In genomic region chr12:55997535-55997859, GRCh38 we compare ENCODE assay signal across 8 cellular contexts. TPM values are rescaled to one million over a fixed set of nuclear protein-coding genes. Genes with fewer than 3 reads are reported as not detected.
DNase-seq lines count a peak whose midpoint lies in the region; ATAC-seq, FAIRE-seq and TF ChIP-seq lines count a peak whose summit lies in the region.

No MANE protein-coding gene starts in this region.

- no peaks in the 10 kb centered on the region for H3K27me3 ChIP-seq in K562 (ENCODE audit: control insufficient read depth in 2 of 2, insufficient read depth in 2 of 2, low read length in 2 of 2)
- H3K27me3 ChIP-seq in tibial nerve: no peaks in the 10 kb centered on the region

- H3K9me1 ChIP-seq in K562 (ENCODE audit: control insufficient read depth, insufficient read depth, low read length): no peaks in the 10 kb centered on the region

- H3K4me2 ChIP-seq in K562 (ENCODE audit: insufficient read depth, low read length): peak overlapping the region; percentile 100

- no peak for TF ChIP-seq RAD21 in K562 (CRISPR knock-in tag; conservative IDR thresholded peaks at IDR 0.05 in 1 of 2, IDR thresholded peaks at IDR 0.05 in 1 of 2)

- H3K4me3 ChIP-seq in K562: peak overlapping the region; percentile 60
- peak overlapping the region; percentile 39 for H3K4me3 ChIP-seq in lower leg skin (ENCODE audit: low read depth, poor library complexity, severe bottlenecking)
- H3K4me3 ChIP-seq in tibial nerve: peak overlapping the region; percentile 38 to 72 (median 51)

- H3K9ac ChIP-seq in K562 (ENCODE audit: insufficient read depth in 1 of 2, low read depth in 2 of 2, low read length in 2 of 2): peak overlapping the region; percentile 83 to 94

- peaks cover 20% of the 10 kb centered on the region for H3K4me1 Mint-ChIP-seq in activated naive CD4-positive, alpha-beta T cell treated with anti-CD3 and anti-CD28 coated beads for 36 hours (ENCODE audit: low read depth)

- H3K36me3 ChIP-seq in K562 (ENCODE audit: control insufficient read depth, insufficient read depth, low read length): peaks cover 33% of the 10 kb centered on the region
- peaks cover 0 to 65% (median 12%) of the 10 kb centered on the region in 3 donors for H3K36me3 ChIP-seq in tibial nerve

- no peak for DNase-seq in activated naive CD4-positive, alpha-beta T cell treated with anti-CD3 and anti-CD28 coated beads for 36 hours
- no peak for DNase-seq in activated naive CD4-positive, alpha-beta T cell treated with Interleukin-2 at 50 U/mL for 16 hours
- no peak for DNase-seq in K562 (ENCODE audit: extremely low read depth in 1 of 4, low spot score in 3 of 4)
- DNase-seq in lower leg skin (ENCODE audit: low spot score in 2 of 2): no peak
- DNase-seq in tibial nerve (ENCODE audit: low spot score in 2 of 2): no peak
- no peak for DNase-seq in A172 (ENCODE audit: low spot score)
- DNase-seq in NCI-H345 (lab: John Stamatoyannopoulos, UW): no peak

- H3K27ac ChIP-seq in K562 (ENCODE audit: extremely low read depth, low read depth, low read length) (peak overlapping the region; percentile 77), tibial nerve (peak overlapping the region; percentile 75 to 92 (median 82))

- TF ChIP-seq CTCF in K562 (IDR thresholded peaks at IDR 0.05 in 2 of 3, conservative IDR thresholded peaks at IDR 0.05 in 1 of 3; ENCODE audit: insufficient read depth in 2 of 3, low read depth in 1 of 3, low read length in 3 of 3): no peak
- TF ChIP-seq CTCF in lower leg skin (IDR thresholded peaks at IDR 0.05): no peak
- TF ChIP-seq CTCF in tibial nerve (IDR thresholded peaks at IDR 0.05): no peak

- TF ChIP-seq POLR2A in K562 (conservative IDR thresholded peaks at IDR 0.05) (no peak), lower leg skin (IDR thresholded peaks at IDR 0.05) (no peak), tibial nerve (IDR thresholded peaks at IDR 0.05) (no peak)

- peak overlapping the region; percentile 77 for H2AFZ ChIP-seq in K562 (ENCODE audit: low read depth, low read length)

- no peak overlapping the region for H3K27ac Mint-ChIP-seq in activated naive CD4-positive, alpha-beta T cell treated with anti-CD3 and anti-CD28 coated beads for 36 hours

- H3K27me3 Mint-ChIP-seq in activated naive CD4-positive, alpha-beta T cell treated with anti-CD3 and anti-CD28 coated beads for 36 hours (ENCODE audit: low read depth): peaks cover 18% of the 10 kb centered on the region

- peaks cover 4% of the 10 kb centered on the region for H3K36me3 Mint-ChIP-seq in activated naive CD4-positive, alpha-beta T cell treated with anti-CD3 and anti-CD28 coated beads for 36 hours (ENCODE audit: low read depth)

- H3K4me1 ChIP-seq in K562 (replicated peaks in 1 of 2; ENCODE audit: control insufficient read depth in 2 of 2, insufficient read depth in 2 of 2, low read length in 2 of 2) (peaks cover 4 to 20% of the 10 kb centered on the region in 2 experiments; a peak in 4 of 5 replicates), tibial nerve (peaks cover 0 to 22% (median 9%) of the 10 kb centered on the region in 4 donors)

- TF ChIP-seq EP300 in K562 (IDR thresholded peaks at IDR 0.05; ENCODE audit: low read length) (no peak), tibial nerve (IDR thresholded peaks at IDR 0.05) (no peak)

- H3K79me2 ChIP-seq in K562 (ENCODE audit: control insufficient read depth, insufficient read depth, low read length): peaks cover 19% of the 10 kb centered on the region

- CTCF ChIA-PET in activated naive CD4-positive, alpha-beta T cell treated with anti-CD3 and anti-CD28 coated beads for 36 hours (lab: Charles Lee): interaction anchor here (0.7 to 6.3 kb wide), 9 partner anchors 14 to 1160 kb away, joined by 3 to 90 read pairs (median 11); no protein-coding TSS in a partner anchor
- CTCF ChIA-PET in K562 (lab: Yijun Ruan, JAX; ENCODE audit: low intra/inter-chr PET ratio): interaction anchor here (2.3 to 3.7 kb wide), 2 partner anchors 32 to 44 kb away, joined by 20 to 35 read pairs; partner anchors contain the start of gene RPS26

- 0% methylated on average over 5 of the region's 5 CpGs for WGBS in K562 (ENCODE audit: insufficient coverage, low coverage, missing lambda C conversion rate)
- WGBS in lower leg skin, 2 donors: 4 to 6% methylated on average over 5 of the region's 5 CpGs
- 0 to 8% methylated on average over 3 of the region's 5 CpGs for WGBS in tibial nerve, 2 donors

- no TSS peak for BruUV-seq in K562 (replicated peaks; lab: Mats Ljungman, UMichigan)

- H3K4me3 Mint-ChIP-seq in activated naive CD4-positive, alpha-beta T cell treated with anti-CD3 and anti-CD28 coated beads for 36 hours: peak overlapping the region; percentile 72

- FAIRE-seq in K562 (lab: Jason Lieb, UNC): no peak

- ATAC-seq in K562 (peak; percentile 14), HG03460 (IDR thresholded peaks at IDR 0.05; ENCODE audit: unreplicated experiment) (no peak)

- H4K20me1 ChIP-seq in K562 (replicated peaks; ENCODE audit: control insufficient read depth, insufficient read depth, low read length): no peaks in the 10 kb centered on the region

- in situ Hi-C loops in K562 (cut with MboI): loop anchor here (5.0 kb wide), 1 partner anchor 35 kb away; no protein-coding TSS in a partner anchor

- intact Hi-C loops in activated naive CD4-positive, alpha-beta T cell treated with anti-CD3 and anti-CD28 coated beads for 36 hours (cut with micrococcal nuclease): loop anchor here (1.0 to 5.0 kb wide), 3 partner anchors 24 to 121 kb away; partner anchors contain the start of genes PA2G4 and ZC3H10
- intact Hi-C loops in K562 (cut with micrococcal nuclease) (loop anchor here (1.0 kb wide), 2 partner anchors 24 to 44 kb away; partner anchors contain the start of genes IKZF4 and RPS26), lower leg skin (cut with DNase I; ENCODE audit: low total_unique reads) (no loop called here)

- POLR2A ChIA-PET in K562 (lab: Yijun Ruan, JAX): interaction anchor here (0.7 to 5.1 kb wide), 13 partner anchors 9 to 281 kb away, joined by 3 to 31 read pairs (median 4); partner anchors contain the start of genes BLOC1S1, IKZF4, MYL6 and ORMDL2

- H3K9me3 ChIP-seq in K562 (replicated peaks; ENCODE audit: control insufficient read depth, insufficient read depth, low read depth, low read length) (no peaks in the 10 kb centered on the region), tibial nerve (no peaks in the 10 kb centered on the region)

- H3K9me3 Mint-ChIP-seq in activated naive CD4-positive, alpha-beta T cell treated with anti-CD3 and anti-CD28 coated beads for 36 hours: no peaks in the 10 kb centered on the region

RNA-seq across cellular contexts. Expression of gene SUOX, which starts 0.4 kb away (rescaled TPM):
- 1 to 10 TPM; 1.7 to 2.2 TPM for total RNA-seq in activated naive CD4-positive, alpha-beta T cell treated with anti-CD3 and anti-CD28 coated beads for 36 hours
- total RNA-seq in K562 (2011; cell fraction: chromatin; rRNA removed; ENCODE audit: low replicate concordance): 64.5 and 126 TPM in 2 replicates
- 67.9 and 78.4 TPM in 2 replicates for total RNA-seq in K562 (2011; cell fraction: nucleolus; rRNA removed)
- 78.7 and 91.5 TPM in 2 replicates for total RNA-seq in K562 (2011; cell fraction: nucleoplasm; rRNA removed)
- total RNA-seq in K562 (2014; rRNA removed): 21.3 and 30.1 TPM in 2 replicates
- total RNA-seq in K562 (2014; rRNA removed; fragmentation: Illumina TruSeq; extraction: Trizol): 18.1 and 22.9 TPM in 2 replicates
- total RNA-seq in K562 (2015; rRNA removed; fragmentation: Illumina TruSeq; extraction: Trizol): 29.9 and 30.0 TPM in 2 replicates
- total RNA-seq in K562 (2021): 23.7 and 25.8 TPM in 2 replicates
- 31.2 and 31.5 TPM in 2 replicates for polyA plus RNA-seq in K562 (2011; rRNA removed)
- polyA plus RNA-seq in K562 (2011; cell fraction: cytosol; rRNA removed): 33.1 and 43.9 TPM in 2 replicates
- polyA plus RNA-seq in K562 (2011; cell fraction: nucleus; rRNA removed): 62.5 and 76.6 TPM in 2 replicates
- 26.9 and 29.9 TPM in 2 replicates for polyA plus RNA-seq in K562 (2012)
- 32.2 and 39.7 TPM in 2 replicates for polyA plus RNA-seq in K562 (2014; fragmentation: Illumina TruSeq; extraction: Trizol)
- polyA plus RNA-seq in K562 (2014; fragmentation: Nextera tagmentation; extraction: Ambion mirVana): 10 to 100 TPM in 1 of 2 experiments, 1 to 10 TPM in 1; 9.2 to 21.6 TPM
- polyA plus RNA-seq in K562 (2014; rRNA removed): 25.4 and 27.9 TPM in 2 replicates
- polyA minus RNA-seq in K562 (2011; rRNA and poly(A)+ RNA removed): 30.3 and 35.2 TPM in 2 replicates
- polyA minus RNA-seq in K562 (2011; cell fraction: cytosol; rRNA and poly(A)+ RNA removed): 16.8 and 19.6 TPM in 2 replicates
- 24.4 and 37.4 TPM in 2 replicates for polyA minus RNA-seq in K562 (2011; cell fraction: nucleus; rRNA and poly(A)+ RNA removed)
- total RNA-seq in lower leg skin: 10 to 100 TPM in 3 of 4 donors, 1 to 10 TPM in 1; 7.6 to 21.4 (median 13.8) TPM
- total RNA-seq in tibial nerve: 10 to 100 TPM; 20.4 to 39.1 (median 28.1) TPM
- total RNA-seq in A172 (2014; rRNA removed; shearing (Covaris generic)): 8.9 and 14.4 TPM in 2 replicates

RNA-seq across cellular contexts. Expression of gene IKZF4, which starts 23.3 kb away (rescaled TPM):
- 1 to 10 TPM; 7.5 to 8.2 TPM for total RNA-seq in activated naive CD4-positive, alpha-beta T cell treated with anti-CD3 and anti-CD28 coated beads for 36 hours
- total RNA-seq in K562 (2011; cell fraction: chromatin; rRNA removed; ENCODE audit: low replicate concordance): 32.0 and 35.8 TPM in 2 replicates
- total RNA-seq in K562 (2011; cell fraction: nucleolus; rRNA removed): 14.9 and 21.0 TPM in 2 replicates
- 29.4 and 36.0 TPM in 2 replicates for total RNA-seq in K562 (2011; cell fraction: nucleoplasm; rRNA removed)
- total RNA-seq in K562 (2014; rRNA removed): 1.9 and 3.9 TPM in 2 replicates
- 2.8 TPM in 2 replicates for total RNA-seq in K562 (2014; rRNA removed; fragmentation: Illumina TruSeq; extraction: Trizol)
- 3.6 and 4.6 TPM in 2 replicates for total RNA-seq in K562 (2015; rRNA removed; fragmentation: Illumina TruSeq; extraction: Trizol)
- 16.0 and 16.3 TPM in 2 replicates for total RNA-seq in K562 (2021)
- polyA plus RNA-seq in K562 (2011; rRNA removed): 6.7 and 8.2 TPM in 2 replicates
- 7.7 and 10.7 TPM in 2 replicates for polyA plus RNA-seq in K562 (2011; cell fraction: cytosol; rRNA removed)
- polyA plus RNA-seq in K562 (2011; cell fraction: nucleus; rRNA removed): 19.0 and 35.6 TPM in 2 replicates
- 9.7 and 17.3 TPM in 2 replicates for polyA plus RNA-seq in K562 (2012)
- polyA plus RNA-seq in K562 (2014; fragmentation: Illumina TruSeq; extraction: Trizol): 13.5 and 16.0 TPM in 2 replicates
- polyA plus RNA-seq in K562 (2014; fragmentation: Nextera tagmentation; extraction: Ambion mirVana): 1 to 10 TPM; 2.8 to 3.6 TPM
- polyA plus RNA-seq in K562 (2014; rRNA removed): 6.4 and 10.2 TPM in 2 replicates
- 8.0 and 8.6 TPM in 2 replicates for polyA minus RNA-seq in K562 (2011; rRNA and poly(A)+ RNA removed)
- polyA minus RNA-seq in K562 (2011; cell fraction: cytosol; rRNA and poly(A)+ RNA removed): 10.7 and 13.7 TPM in 2 replicates
- polyA minus RNA-seq in K562 (2011; cell fraction: nucleus; rRNA and poly(A)+ RNA removed): 5.8 and 6.8 TPM in 2 replicates
- total RNA-seq in lower leg skin: 1 to 10 TPM; 2.4 to 5.8 (median 3.4) TPM
- 1 to 10 TPM; 3.8 to 9.6 (median 6.4) TPM for total RNA-seq in tibial nerve
- 1.4 and 2.4 TPM in 2 replicates for total RNA-seq in A172 (2014; rRNA removed; shearing (Covaris generic))

RNA-seq across cellular contexts. Expression of gene RAB5B, which starts 23.6 kb away (rescaled TPM):
- total RNA-seq in activated naive CD4-positive, alpha-beta T cell treated with anti-CD3 and anti-CD28 coated beads for 36 hours: 10 to 100 TPM; 33.2 to 35.7 TPM
- total RNA-seq in K562 (2011; cell fraction: chromatin; rRNA removed; ENCODE audit: low replicate concordance): 74.2 and 106 TPM in 2 replicates
- total RNA-seq in K562 (2011; cell fraction: nucleolus; rRNA removed): 56.2 and 58.3 TPM in 2 replicates
- total RNA-seq in K562 (2011; cell fraction: nucleoplasm; rRNA removed): 79.6 and 100 TPM in 2 replicates
- total RNA-seq in K562 (2014; rRNA removed): 14.3 and 18.2 TPM in 2 replicates
- 24.7 and 25.2 TPM in 2 replicates for total RNA-seq in K562 (2014; rRNA removed; fragmentation: Illumina TruSeq; extraction: Trizol)
- total RNA-seq in K562 (2015; rRNA removed; fragmentation: Illumina TruSeq; extraction: Trizol): 20.8 and 22.0 TPM in 2 replicates
- 33.7 and 35.1 TPM in 2 replicates for total RNA-seq in K562 (2021)
- 73.8 and 79.6 TPM in 2 replicates for polyA plus RNA-seq in K562 (2011; rRNA removed)
- 46.7 and 81.7 TPM in 2 replicates for polyA plus RNA-seq in K562 (2011; cell fraction: cytosol; rRNA removed)
- 47.0 and 59.0 TPM in 2 replicates for polyA plus RNA-seq in K562 (2011; cell fraction: nucleus; rRNA removed)
- polyA plus RNA-seq in K562 (2012): 30.1 and 47.5 TPM in 2 replicates
- polyA plus RNA-seq in K562 (2014; fragmentation: Illumina TruSeq; extraction: Trizol): 39.7 and 49.4 TPM in 2 replicates
- 10 to 100 TPM in 1 of 2 experiments, 1 to 10 TPM in 1; 6.8 to 12.2 TPM for polyA plus RNA-seq in K562 (2014; fragmentation: Nextera tagmentation; extraction: Ambion mirVana)
- 29.5 and 37.1 TPM in 2 replicates for polyA plus RNA-seq in K562 (2014; rRNA removed)
- polyA minus RNA-seq in K562 (2011; rRNA and poly(A)+ RNA removed): 71.3 and 77.5 TPM in 2 replicates
- polyA minus RNA-seq in K562 (2011; cell fraction: cytosol; rRNA and poly(A)+ RNA removed): 31.7 and 33.6 TPM in 2 replicates
- polyA minus RNA-seq in K562 (2011; cell fraction: nucleus; rRNA and poly(A)+ RNA removed): 13.5 and 26.8 TPM in 2 replicates
- total RNA-seq in lower leg skin: 100 to 1,000 TPM in 3 of 4 donors, 10 to 100 TPM in 1; 96.9 to 141 (median 129) TPM
- 100 to 1,000 TPM in 1 of 4 donors, 10 to 100 TPM in 3; 71.7 to 111 (median 83.0) TPM for total RNA-seq in tibial nerve
- 47.8 and 50.1 TPM in 2 replicates for total RNA-seq in A172 (2014; rRNA removed; shearing (Covaris generic))

RNA-seq across cellular contexts. Expression of gene CDK2, which starts 30.9 kb away (rescaled TPM):
- total RNA-seq in activated naive CD4-positive, alpha-beta T cell treated with anti-CD3 and anti-CD28 coated beads for 36 hours: 100 to 1,000 TPM; 121 to 126 TPM
- 59.4 and 105 TPM in 2 replicates for total RNA-seq in K562 (2011; cell fraction: chromatin; rRNA removed; ENCODE audit: low replicate concordance)
- 83.6 and 91.2 TPM in 2 replicates for total RNA-seq in K562 (2011; cell fraction: nucleolus; rRNA removed)
- total RNA-seq in K562 (2011; cell fraction: nucleoplasm; rRNA removed): 82.4 and 85.6 TPM in 2 replicates
- total RNA-seq in K562 (2014; rRNA removed) (83.6 and 101 TPM in 2 replicates), K562 (2014; rRNA removed; fragmentation: Illumina TruSeq; extraction: Trizol) (96.5 and 116 TPM in 2 replicates), K562 (2015; rRNA removed; fragmentation: Illumina TruSeq; extraction: Trizol) (106 and 111 TPM in 2 replicates), K562 (2021) (110 and 133 TPM in 2 replicates), lower leg skin (10 to 100 TPM; 18.3 to 25.2 (median 24.0) TPM), tibial nerve (10 to 100 TPM; 10.3 to 22.2 (median 13.8) TPM)
- polyA plus RNA-seq in K562 (2011; rRNA removed) (200 and 213 TPM in 2 replicates), K562 (2014; fragmentation: Illumina TruSeq; extraction: Trizol) (129 and 166 TPM in 2 replicates), K562 (2014; fragmentation: Nextera tagmentation; extraction: Ambion mirVana) (10 to 100 TPM; 17.4 to 26.4 TPM), K562 (2014; rRNA removed) (109 and 114 TPM in 2 replicates)
- 130 and 203 TPM in 2 replicates for polyA plus RNA-seq in K562 (2011; cell fraction: cytosol; rRNA removed)
- 271 and 421 TPM in 2 replicates for polyA plus RNA-seq in K562 (2011; cell fraction: nucleus; rRNA removed)
- 106 and 139 TPM in 2 replicates for polyA plus RNA-seq in K562 (2012)
- 58.7 and 86.0 TPM in 2 replicates for polyA minus RNA-seq in K562 (2011; rRNA and poly(A)+ RNA removed)
- 48.2 and 82.6 TPM in 2 replicates for polyA minus RNA-seq in K562 (2011; cell fraction: cytosol; rRNA and poly(A)+ RNA removed)
- polyA minus RNA-seq in K562 (2011; cell fraction: nucleus; rRNA and poly(A)+ RNA removed): 31.2 and 44.9 TPM in 2 replicates
- total RNA-seq in A172 (2014; rRNA removed; shearing (Covaris generic)): 91.6 and 100 TPM in 2 replicates

RNA-seq across cellular contexts. Expression of gene PMEL, which starts 31.7 kb away (rescaled TPM):
- total RNA-seq in activated naive CD4-positive, alpha-beta T cell treated with anti-CD3 and anti-CD28 coated beads for 36 hours: 1 to 10 TPM; 1.2 to 1.5 TPM
- 2.5 and 8.4 TPM in 2 replicates for total RNA-seq in K562 (2011; cell fraction: chromatin; rRNA removed; ENCODE audit: low replicate concordance)
- 3.4 and 4.2 TPM in 2 replicates for total RNA-seq in K562 (2011; cell fraction: nucleolus; rRNA removed)
- total RNA-seq in K562 (2011; cell fraction: nucleoplasm; rRNA removed): 5.3 and 6.1 TPM in 2 replicates
- total RNA-seq in K562 (2014; rRNA removed): 0.36 and 0.78 TPM in 2 replicates
- total RNA-seq in K562 (2014; rRNA removed; fragmentation: Illumina TruSeq; extraction: Trizol): 0.96 and 1.1 TPM in 2 replicates
- 0.54 and 0.72 TPM in 2 replicates for total RNA-seq in K562 (2015; rRNA removed; fragmentation: Illumina TruSeq; extraction: Trizol)
- 0.96 and 0.98 TPM in 2 replicates for total RNA-seq in K562 (2021)
- polyA plus RNA-seq in K562 (2011; rRNA removed): 2.0 and 2.8 TPM in 2 replicates
- polyA plus RNA-seq in K562 (2011; cell fraction: cytosol; rRNA removed): 2.1 and 2.8 TPM in 2 replicates
- polyA plus RNA-seq in K562 (2011; cell fraction: nucleus; rRNA removed): 9.6 and 10.1 TPM in 2 replicates
- polyA plus RNA-seq in K562 (2012): 0.81 and 1.9 TPM in 2 replicates
- 1.4 and 1.9 TPM in 2 replicates for polyA plus RNA-seq in K562 (2014; fragmentation: Illumina TruSeq; extraction: Trizol)
- under 1 TPM; 0.39 to 0.68 TPM for polyA plus RNA-seq in K562 (2014; fragmentation: Nextera tagmentation; extraction: Ambion mirVana)
- 1.1 and 2.5 TPM in 2 replicates for polyA plus RNA-seq in K562 (2014; rRNA removed)
- 1.5 and 1.6 TPM in 2 replicates for polyA minus RNA-seq in K562 (2011; rRNA and poly(A)+ RNA removed)
- polyA minus RNA-seq in K562 (2011; cell fraction: cytosol; rRNA and poly(A)+ RNA removed): not detected in 2 replicates
- polyA minus RNA-seq in K562 (2011; cell fraction: nucleus; rRNA and poly(A)+ RNA removed): 1.2 and 1.6 TPM in 2 replicates
- total RNA-seq in lower leg skin: 10 to 100 TPM; 17.2 to 49.3 (median 34.2) TPM
- 1 to 10 TPM in 1 of 4 donors, under 1 TPM in 1, not detected in 2; 0.87 to 1.6 TPM for total RNA-seq in tibial nerve
- total RNA-seq in A172 (2014; rRNA removed; shearing (Covaris generic)): 1.1 and 2.0 TPM in 2 replicates
